ENCODE assay signal across 10 cellular contexts in genomic region chr21:15221799-15222386, GRCh38.
DNase-seq lines count a peak whose midpoint lies in the region; ATAC-seq and TF ChIP-seq lines count a peak whose summit lies in the region.
"Had no signal": no experiment of that assay in that cellular context is flagged by ENCODE, and none has a peak within 500 bp of the region (broad histone marks: within the 10 kb centered on the region; RNA-seq: fewer than 3 reads in every experiment).

No MANE protein-coding gene starts in this region.

- intact Hi-C loops in Right ventricle myocardium inferior (cut with DNase I) (no loop called here), cardiac septum (cut with DNase I) (loop anchor here (10.0 kb wide), 1 partner anchor 157 kb away; the partner anchor contains the start of gene NRIP1), left ventricle myocardium superior (cut with micrococcal nuclease) (no loop called here), transverse colon (cut with DNase I; ENCODE audit: low total_unique reads) (no loop called here)

- DNase-seq in Right ventricle myocardium inferior (ENCODE audit: missing footprints) = no peak
- no peak for DNase-seq in cardiac septum (ENCODE audit: low spot score)
- peak; percentile 81 for DNase-seq in SK-N-DZ (ENCODE audit: low spot score)
- peak; percentile 47 for DNase-seq in left ventricle myocardium superior
- DNase-seq in transverse colon = peak; percentile 10
- DNase-seq in DMS114 treated with DMSO at 0.1 percent for 48 hours (lab: John Stamatoyannopoulos, UW; ENCODE audit: unreplicated experiment) = no peak
- no peak for DNase-seq in NCI-H1436 (lab: John Stamatoyannopoulos, UW)
- DNase-seq: GF-D8, NCI-H2171 treated with DMSO at 0.1 percent for 48 hours had no signal

- H3K27me3 ChIP-seq in transverse colon = no peaks in the 10 kb centered on the region

- H3K9me3 ChIP-seq in transverse colon = no peaks in the 10 kb centered on the region

- no peak overlapping the region for H3K27ac ChIP-seq in transverse colon

- TF ChIP-seq POLR2A in transverse colon (IDR thresholded peaks at IDR 0.05) = no peak

- H3K36me3 ChIP-seq in transverse colon = no peaks in the 10 kb centered on the region

- H3K4me3 ChIP-seq in transverse colon = no peak overlapping the region

- ATAC-seq in Right ventricle myocardium inferior = peak; percentile 94
- peak; percentile 99 for ATAC-seq in left ventricle myocardium superior
- no peak for ATAC-seq in GM19035 (IDR thresholded peaks at IDR 0.05; ENCODE audit: unreplicated experiment)

- in situ Hi-C loops in transverse colon (cut with MboI; ENCODE audit: low pct_ligation_motif_present in 1 of 4, low pct_unique_long_range_greater_than_20kb in 1 of 4, low sequenced_read_pairs in 3 of 4) = no loop called here

- TF ChIP-seq CTCF in transverse colon (IDR thresholded peaks at IDR 0.05) = no peak

- no peak for TF ChIP-seq EP300 in transverse colon (IDR thresholded peaks at IDR 0.05; ENCODE audit: low read depth)

- H3K4me1 ChIP-seq in transverse colon = peaks cover 0 to 9% (median 0%) of the 10 kb centered on the region in 4 donors

Comparison
In these comparisons a context has a peak if more than half of its experiments do, and no peak if none do; other contexts are left out.
1. DNase-seq: peak in SK-N-DZ (single experiment), left ventricle myocardium superior (single experiment) and transverse colon (single experiment); none in Right ventricle myocardium inferior (single experiment), cardiac septum (single experiment), DMS114 treated with DMSO at 0.1 percent for 48 hours (single experiment) and NCI-H1436 (single experiment).